In the genomic region with DNA sequence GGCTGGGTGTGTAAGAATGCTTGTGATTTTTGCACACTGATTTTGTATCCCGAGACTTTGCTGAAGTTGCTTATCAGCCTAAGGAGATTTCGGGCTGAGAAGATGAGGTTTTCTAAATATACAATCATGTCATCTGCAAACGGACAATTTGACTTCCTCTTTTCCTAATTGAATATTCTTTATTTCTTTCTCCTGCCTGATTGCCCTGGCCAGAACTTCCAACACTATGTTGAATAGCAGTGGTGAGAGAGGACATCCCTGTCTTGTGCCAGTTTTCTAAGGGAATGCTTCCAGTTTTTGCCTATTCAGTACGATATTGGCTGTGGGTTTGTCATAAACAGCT, we compare ENCODE assay signal across 9 cellular contexts. TPM values are rescaled to one million over a fixed set of nuclear protein-coding genes. Genes with fewer than 3 reads are reported as not detected.
DNase-seq lines count a peak whose midpoint lies in the region; ATAC-seq and TF ChIP-seq lines count a peak whose summit lies in the region.
"Not testable (repeated sequence)": the region's sequence is repeated elsewhere in the genome, so short reads cannot be mapped to it uniquely, and the experiment has no call there.
"Had no signal": no experiment of that assay in that cellular context is flagged by ENCODE, and none has a peak within 500 bp of the region (broad histone marks: within the 10 kb centered on the region; RNA-seq: fewer than 3 reads in every experiment).

No MANE protein-coding gene starts in this region.

- H3K27ac Mint-ChIP-seq in activated naive CD8-positive, alpha-beta T cell treated with anti-CD3 and anti-CD28 coated beads, Interleukin-2, amount 50 U/mL, for 24 hours, result not testable (repeated sequence)
- H3K27ac Mint-ChIP-seq in endothelial cell (ENCODE audit: unreplicated experiment), result peak overlapping the region; percentile 5

- not testable (repeated sequence) for H3K79me1 ChIP-seq in neuronal stem cell (ENCODE audit: low read depth, low read length)

- peaks cover 8 to 20% (median 11%) of the 10 kb centered on the region in 11 experiments; a peak in 21 of 22 replicates for H3K9me3 ChIP-seq in BLaER1 treated with 17β-estradiol and CSF1 and Interleukin-3, amounts not matched to agents 10 nM and 100 nM (replicated peaks in 1 of 11)
- not testable (repeated sequence) for H3K9me3 ChIP-seq in SU-DHL-6 (ENCODE audit: insufficient read depth, low read length); iPS-20b (ENCODE audit: insufficient read depth, low read depth, low read length); neuronal stem cell (replicated peaks in 1 of 2; ENCODE audit: control insufficient read depth in 2 of 2, insufficient read depth in 1 of 2, low read depth in 1 of 2, low read length in 2 of 2); subcutaneous abdominal adipose tissue (ENCODE audit: control insufficient read depth in 5 of 5, low read length in 5 of 5)

- H3K27ac ChIP-seq in BLaER1 treated with 17β-estradiol and CSF1 and Interleukin-3, amounts not matched to agents 10 nM and 100 nM, result peak overlapping the region in 10 of 11 experiments; percentile 40 to 87 (median 82); a peak in 19 of 22 replicates
- H3K27ac ChIP-seq in SU-DHL-6 (ENCODE audit: low read depth, low read length), result peak overlapping the region; percentile 71
- not testable (repeated sequence) for H3K27ac ChIP-seq in iPS-20b (ENCODE audit: low read length); neuronal stem cell (replicated peaks; ENCODE audit: low read length); subcutaneous abdominal adipose tissue (ENCODE audit: low read depth, low read length)

- not testable (repeated sequence) for H2BK12ac ChIP-seq in neuronal stem cell (ENCODE audit: low read length)

- H3K9me3 Mint-ChIP-seq in activated naive CD8-positive, alpha-beta T cell treated with anti-CD3 and anti-CD28 coated beads, Interleukin-2, amount 50 U/mL, for 24 hours; endothelial cell (ENCODE audit: unreplicated experiment): not testable (repeated sequence)

- peaks cover 8 to 45% (median 38%) of the 10 kb centered on the region in 10 experiments; a peak in 19 of 20 replicates for H3K4me1 ChIP-seq in BLaER1 treated with 17β-estradiol and CSF1 and Interleukin-3, amounts not matched to agents 10 nM and 100 nM
- not testable (repeated sequence) for H3K4me1 ChIP-seq in iPS-20b (ENCODE audit: insufficient read depth, low read length); neuronal stem cell (ENCODE audit: control insufficient read depth in 2 of 2, insufficient read depth in 1 of 2, low read depth in 1 of 2, low read length in 2 of 2)
- peaks cover 0 to 20% (median 16%) of the 10 kb centered on the region in 5 donors for H3K4me1 ChIP-seq in subcutaneous abdominal adipose tissue (ENCODE audit: control insufficient read depth in 5 of 5, insufficient read depth in 5 of 5, low read length in 5 of 5)

- H3K4me3 Mint-ChIP-seq in activated naive CD8-positive, alpha-beta T cell treated with anti-CD3 and anti-CD28 coated beads, Interleukin-2, amount 50 U/mL, for 24 hours, result peak overlapping the region; percentile 89
- peak overlapping the region; percentile 92 for H3K4me3 Mint-ChIP-seq in endothelial cell (ENCODE audit: unreplicated experiment)

- peak overlapping the region; percentile 65 to 82 (median 75) for H3K4me3 ChIP-seq in BLaER1 treated with 17β-estradiol and CSF1 and Interleukin-3, amounts not matched to agents 10 nM and 100 nM
- peak overlapping the region; percentile 91 for H3K4me3 ChIP-seq in SU-DHL-6 (ENCODE audit: insufficient read depth, low read length, poor library complexity, severe bottlenecking)
- peak overlapping the region; percentile 84; the same call in 1 of the 2 replicates for H3K4me3 ChIP-seq in iPS-20b (ENCODE audit: low read length)
- peak overlapping the region in 1 of 2 donors; percentile 86 for H3K4me3 ChIP-seq in neuronal stem cell (ENCODE audit: low read length in 2 of 2)
- peak overlapping the region; percentile 15 to 79 (median 72) for H3K4me3 ChIP-seq in subcutaneous abdominal adipose tissue (ENCODE audit: low read depth in 1 of 5, low read length in 5 of 5)

- H3K18ac ChIP-seq in neuronal stem cell (ENCODE audit: low read length), result not testable (repeated sequence)

- not testable (repeated sequence) for H3K9me2 ChIP-seq in SU-DHL-6 (replicated peaks; ENCODE audit: insufficient read depth, low read length)

- not testable (repeated sequence) for H2BK120ac ChIP-seq in neuronal stem cell (ENCODE audit: low read depth, low read length)

- H2AK5ac ChIP-seq in neuronal stem cell (ENCODE audit: low read depth, low read length), result not testable (repeated sequence)

- TF ChIP-seq CTCF in SU-DHL-6 (IDR thresholded peaks at IDR 0.05; ENCODE audit: insufficient read depth, low read length, poor library complexity, severe bottlenecking); endothelial cell (IDR thresholded peaks at IDR 0.05; ENCODE audit: unreplicated experiment): not testable (repeated sequence)

- H3K14ac ChIP-seq in neuronal stem cell (ENCODE audit: low read length), result not testable (repeated sequence)

- H2AFZ ChIP-seq in SU-DHL-6 (ENCODE audit: low read depth, low read length, severe bottlenecking) (peak overlapping the region; percentile 99), neuronal stem cell (ENCODE audit: low read length) (peak overlapping the region; percentile 28)

- peaks cover 51% of the 10 kb centered on the region for H3K27me3 Mint-ChIP-seq in activated naive CD8-positive, alpha-beta T cell treated with anti-CD3 and anti-CD28 coated beads, Interleukin-2, amount 50 U/mL, for 24 hours
- H3K27me3 Mint-ChIP-seq in endothelial cell (ENCODE audit: unreplicated experiment), result not testable (repeated sequence)

- not testable (repeated sequence) for H3K36me3 Mint-ChIP-seq in activated naive CD8-positive, alpha-beta T cell treated with anti-CD3 and anti-CD28 coated beads, Interleukin-2, amount 50 U/mL, for 24 hours (ENCODE audit: low read depth); endothelial cell (ENCODE audit: low read depth, unreplicated experiment)

- H4K8ac ChIP-seq in neuronal stem cell (ENCODE audit: low read depth, low read length), result not testable (repeated sequence)

- not testable (repeated sequence) for H4K91ac ChIP-seq in neuronal stem cell (ENCODE audit: low read depth, low read length, poor library complexity)

- H3K27me3 ChIP-seq in BLaER1 treated with 17β-estradiol and CSF1 and Interleukin-3, amounts not matched to agents 10 nM and 100 nM; SU-DHL-6 (ENCODE audit: low read length); iPS-20b (ENCODE audit: insufficient read depth, low read length); neuronal stem cell (ENCODE audit: control insufficient read depth in 3 of 3, insufficient read depth in 3 of 3, low read depth in 1 of 3, low read length in 3 of 3): not testable (repeated sequence)
- peaks cover 6 to 21% (median 17%) of the 10 kb centered on the region in 5 donors for H3K27me3 ChIP-seq in subcutaneous abdominal adipose tissue (ENCODE audit: control insufficient read depth in 5 of 5, insufficient read depth in 4 of 5, low read length in 5 of 5)

- not testable (repeated sequence) for H4K20me1 ChIP-seq in BLaER1 treated with 17β-estradiol and CSF1 and Interleukin-3, amounts not matched to agents 10 nM and 100 nM; SU-DHL-6 (ENCODE audit: low read depth, low read length)

- ATAC-seq in HG03135 (IDR thresholded peaks at IDR 0.05; ENCODE audit: unreplicated experiment), result peak; percentile 7
- ATAC-seq in activated naive CD8-positive, alpha-beta T cell treated with anti-CD3 and anti-CD28 coated beads, Interleukin-2, amount 50 U/mL, for 24 hours, result not testable (repeated sequence)

- not testable (repeated sequence) for H2BK15ac ChIP-seq in neuronal stem cell (ENCODE audit: low read length)

- peaks cover 23% of the 10 kb centered on the region for H3K4me1 Mint-ChIP-seq in activated naive CD8-positive, alpha-beta T cell treated with anti-CD3 and anti-CD28 coated beads, Interleukin-2, amount 50 U/mL, for 24 hours
- not testable (repeated sequence) for H3K4me1 Mint-ChIP-seq in endothelial cell (ENCODE audit: unreplicated experiment)

- H3K4me2 ChIP-seq in BLaER1 treated with 17β-estradiol and CSF1 and Interleukin-3, amounts not matched to agents 10 nM and 100 nM, result peak overlapping the region; percentile 84 to 96 (median 91)
- peak overlapping the region; percentile 67 for H3K4me2 ChIP-seq in SU-DHL-6 (ENCODE audit: low read depth, low read length, poor library complexity, severe bottlenecking)
- peak overlapping the region; percentile 56 for H3K4me2 ChIP-seq in neuronal stem cell (ENCODE audit: insufficient read depth, low read length, poor library complexity, severe bottlenecking)

- H3K36me3 ChIP-seq in BLaER1 treated with 17β-estradiol and CSF1 and Interleukin-3, amounts not matched to agents 10 nM and 100 nM; SU-DHL-6 (ENCODE audit: low read length); iPS-20b (ENCODE audit: insufficient read depth, low read depth, low read length); neuronal stem cell (replicated peaks in 1 of 2; ENCODE audit: control insufficient read depth in 2 of 2, insufficient read depth in 2 of 2, low read length in 2 of 2); subcutaneous abdominal adipose tissue (ENCODE audit: control insufficient read depth in 5 of 5, insufficient read depth in 5 of 5, low read length in 5 of 5): not testable (repeated sequence)

- H3F3A ChIP-seq in SU-DHL-6 (ENCODE audit: insufficient read depth), result peaks cover 11% of the 10 kb centered on the region

- no CpG with 5 or more reads among the region's 4 CpGs for WGBS in neuronal stem cell (ENCODE audit: extremely low coverage in 2 of 2, insufficient read length in 2 of 2, insufficient replicate concordance in 1 of 2), 2 donors

- not testable (repeated sequence) for H3K23ac ChIP-seq in neuronal stem cell (ENCODE audit: low read depth, low read length, poor library complexity)

- H3K4ac ChIP-seq in neuronal stem cell (ENCODE audit: low read length), result not testable (repeated sequence)

- peak overlapping the region; percentile 71 to 89 (median 85) for H3K9ac ChIP-seq in BLaER1 treated with 17β-estradiol and CSF1 and Interleukin-3, amounts not matched to agents 10 nM and 100 nM
- H3K9ac ChIP-seq in SU-DHL-6 (ENCODE audit: low read length) (peak overlapping the region; percentile 87), iPS-20b (ENCODE audit: low read depth, low read length) (peak overlapping the region; percentile 88; the same call in 1 of the 2 replicates), subcutaneous abdominal adipose tissue (ENCODE audit: low read length in 5 of 5) (peak overlapping the region in 1 of 5 donors; percentile 68)
- not testable (repeated sequence) for H3K9ac ChIP-seq in neuronal stem cell (ENCODE audit: low read depth, low read length, poor library complexity)

- H2BK5ac ChIP-seq in neuronal stem cell (ENCODE audit: low read length), result not testable (repeated sequence)

- DNase-seq in activated naive CD8-positive, alpha-beta T cell treated with anti-CD3 and anti-CD28 coated beads, Interleukin-2, amount 50 U/mL, for 24 hours; endothelial cell (ENCODE audit: low spot score); neuronal stem cell (ENCODE audit: low spot score): not testable (repeated sequence)

- H3K79me2 ChIP-seq in SU-DHL-6 (ENCODE audit: insufficient read depth, low read length), result peaks cover 42% of the 10 kb centered on the region

RNA-seq across cellular contexts. Expression of a gene that starts 43.6 kb away (rescaled TPM):
- not detected for total RNA-seq in endothelial cell (ENCODE audit: unreplicated experiment)
- polyA plus RNA-seq in neuronal stem cell (2013, experiment 1 of 2), result not detected
- polyA plus RNA-seq in neuronal stem cell (2013, experiment 2 of 2), result not detected
- total RNA-seq: cardiac septum had no signal

RNA-seq across cellular contexts. Expression of a gene that starts 47.5 kb away (rescaled TPM):
- total RNA-seq in endothelial cell (ENCODE audit: unreplicated experiment), result 2.6 TPM
- 9.9 TPM for polyA plus RNA-seq in neuronal stem cell (2013, experiment 1 of 2)
- 9.0 TPM for polyA plus RNA-seq in neuronal stem cell (2013, experiment 2 of 2)

RNA-seq across cellular contexts. Expression of a gene that starts 52.0 kb away (rescaled TPM):
- total RNA-seq in endothelial cell (ENCODE audit: unreplicated experiment), result not detected
- polyA plus RNA-seq in neuronal stem cell (2013, experiment 1 of 2), result 0.18 TPM
- 0.18 TPM for polyA plus RNA-seq in neuronal stem cell (2013, experiment 2 of 2)
- total RNA-seq: cardiac septum had no signal

RNA-seq across cellular contexts. Expression of a gene that starts 59.2 kb away (rescaled TPM):
- total RNA-seq in endothelial cell (ENCODE audit: unreplicated experiment), result not detected
- not detected for polyA plus RNA-seq in neuronal stem cell (2013, experiment 1 of 2)
- polyA plus RNA-seq in neuronal stem cell (2013, experiment 2 of 2), result not detected
- total RNA-seq: cardiac septum had no signal
